1 cellular context compared by ENCODE assay signal in genomic region chr10:122342293-122343134, GRCh38.
TF ChIP-seq lines count a peak whose summit lies in the region.

No MANE protein-coding gene starts in this region.

TF ChIP-seq in H1, 55 proteins besides CTCF, POLR2A, EP300 and RAD21 (continued from another document):
- TF ChIP-seq E2F6 (IDR thresholded peaks at IDR 0.05) (peak; percentile 75), ATF2 (IDR thresholded peaks at IDR 0.05; ENCODE audit: low read length) (0 out of 2 replicates have a peak, but pooled peaks have one; percentile 30), HDAC2 (IDR thresholded peaks at IDR 0.05; ENCODE audit: borderline replicate concordance in 1 of 2, low read depth in 2 of 2, low read length in 2 of 2) (0 out of 4 replicates have a peak, but pooled peaks of 1 of the 2 experiments have one; percentile 6), SRF (IDR thresholded peaks at IDR 0.05; ENCODE audit: low read depth, low read length) (no peak), MAX (IDR thresholded peaks at IDR 0.05) (peak; percentile 61), BACH1 (IDR thresholded peaks at IDR 0.05; ENCODE audit: low read length) (peak; percentile 50)
